ENCODE assay signal across 9 cellular contexts in genomic region chr12:116274552-116275375, GRCh38. TPM values are rescaled to one million over a fixed set of nuclear protein-coding genes. Genes with fewer than 3 reads are reported as not detected.
DNase-seq lines count a peak whose midpoint lies in the region; ATAC-seq, FAIRE-seq and TF ChIP-seq lines count a peak whose summit lies in the region.
"Had no signal": no experiment of that assay in that cellular context is flagged by ENCODE, and none has a peak within 500 bp of the region (broad histone marks: within the 10 kb centered on the region; RNA-seq: fewer than 3 reads in every experiment).

No MANE protein-coding gene starts in this region.

- no peak for FAIRE-seq in GM12878 (lab: Jason Lieb, UNC)

- DNase-seq in AG04449 (ENCODE audit: low read depth, low spot score) = no peak
- DNase-seq in HFF-Myc (ENCODE audit: extremely low read depth, low read depth) = no peak
- no peak for DNase-seq in GM12878 (ENCODE audit: low read depth, low spot score)
- peak; percentile 66 for DNase-seq in mesendoderm
- no peak for DNase-seq in COR-L47 (lab: John Stamatoyannopoulos, UW)
- no peak for DNase-seq in NCI-H2171 (lab: John Stamatoyannopoulos, UW)
- no peak for DNase-seq in DMS153 (lab: John Stamatoyannopoulos, UW)
- DNase-seq: activated CD4-positive, alpha-beta T cell treated with anti-CD3 and anti-CD28 coated beads, Interleukin-2, amount 50 U/mL, for 1 hour had no signal

- no peak overlapping the region for H3K4ac ChIP-seq in mesendoderm (ENCODE audit: low read depth, low read length)

- H3K23ac ChIP-seq in mesendoderm (ENCODE audit: low read length) = no peak overlapping the region

- no peaks in the 10 kb centered on the region for H3K36me3 ChIP-seq in GM12878 (ENCODE audit: control insufficient read depth in 2 of 2, insufficient read depth in 2 of 2, low read length in 1 of 2)
- H3K36me3 ChIP-seq in mesendoderm (ENCODE audit: control insufficient read depth, insufficient read depth, low read length) = no peaks in the 10 kb centered on the region

- in situ Hi-C loops in GM12878 (cut with MboI) = no loop called here

- ATAC-seq in GM12878 (no peak), HG02970 (IDR thresholded peaks at IDR 0.05; ENCODE audit: low FRiP score, unreplicated experiment) (no peak)

- TF ChIP-seq CTCF in AG04449 (IDR thresholded peaks at IDR 0.05; ENCODE audit: insufficient read depth, low read length, missing control alignments) (no peak), HFF-Myc (IDR thresholded peaks at IDR 0.05; ENCODE audit: low read depth, low read length, missing control alignments) (no peak), GM12878 (IDR thresholded peaks at IDR 0.05 in 2 of 3, conservative IDR thresholded peaks at IDR 0.05 in 1 of 3; ENCODE audit: control insufficient read depth in 2 of 3, extremely low read depth in 1 of 3, insufficient read depth in 1 of 3, low read depth in 3 of 3, low read length in 3 of 3) (no peak)

- H3K4me2 ChIP-seq in GM12878 (ENCODE audit: control insufficient read depth, insufficient read depth) (0 out of 2 replicates have a peak overlapping the region, but pooled peaks have one; percentile 61), mesendoderm (ENCODE audit: low read length) (peak overlapping the region; percentile 11)

- no peak for TF ChIP-seq RAD21 in GM12878 (IDR thresholded peaks at IDR 0.05; ENCODE audit: insufficient read depth, low read depth, low read length)

- no peaks in the 10 kb centered on the region for H3K79me1 ChIP-seq in mesendoderm (ENCODE audit: low read length)

- no peak overlapping the region for H3K9ac ChIP-seq in GM12878 (ENCODE audit: control insufficient read depth, insufficient read depth, low read length)
- no peak overlapping the region for H3K9ac ChIP-seq in mesendoderm (ENCODE audit: low read length)

- BruUV-seq in GM12878 (replicated peaks; lab: Mats Ljungman, UMichigan) = no TSS peak

- H2BK15ac ChIP-seq in mesendoderm (replicated peaks; ENCODE audit: low read depth) = no peak overlapping the region

- H3K18ac ChIP-seq in mesendoderm (ENCODE audit: low read length) = no peak overlapping the region

- H3K9me3 ChIP-seq in GM12878 (replicated peaks; ENCODE audit: control insufficient read depth, insufficient read depth, low read length) = no peaks in the 10 kb centered on the region

- no peaks in the 10 kb centered on the region; the same call in 1 of the 2 replicates for H4K20me1 ChIP-seq in GM12878 (ENCODE audit: control insufficient read depth, insufficient read depth)

- RAD21 ChIA-PET in GM12878 (lab: Charles Lee; ENCODE audit: unreplicated experiment) = interaction anchor here (0.6 kb wide), 1 partner anchor 9 kb away, joined by 3 read pairs; no protein-coding TSS in a partner anchor

- H2BK5ac ChIP-seq in mesendoderm (ENCODE audit: low read length) = no peak overlapping the region

- SMC1A ChIA-PET in GM12878 (lab: Charles Lee; ENCODE audit: uncharacterized antibody, unreplicated experiment) = no interaction called here

- intact Hi-C loops in GM12878 (cut with micrococcal nuclease; ENCODE audit: unreplicated experiment) = loop anchor here (5.0 kb wide), 3 partner anchors 63 to 423 kb away; no protein-coding TSS in a partner anchor

- H3K4me1 ChIP-seq in GM12878 (ENCODE audit: control insufficient read depth, insufficient read depth, low read length) (no peaks in the 10 kb centered on the region), mesendoderm (ENCODE audit: control insufficient read depth, low read depth, low read length) (peaks cover 2% of the 10 kb centered on the region)

- TF ChIP-seq EP300 in GM12878 (IDR thresholded peaks at IDR 0.05; ENCODE audit: borderline replicate concordance in 1 of 2, control insufficient read depth in 1 of 2, low read depth in 2 of 2, low read length in 2 of 2) = no peak

- no peak overlapping the region for H4K5ac ChIP-seq in mesendoderm (ENCODE audit: low read length)

- peaks cover 0 to 8% of the 10 kb centered on the region in 2 experiments; a peak in 2 of 4 replicates for H3K27me3 ChIP-seq in GM12878 (replicated peaks in 1 of 2; ENCODE audit: control insufficient read depth in 2 of 2, insufficient read depth in 2 of 2, low read length in 1 of 2)
- H3K27me3 ChIP-seq in mesendoderm (ENCODE audit: insufficient read depth, low read length, poor library complexity) = no peaks in the 10 kb centered on the region

- H3K56ac ChIP-seq in mesendoderm (ENCODE audit: low read length) = no peak overlapping the region

- H4K8ac ChIP-seq in mesendoderm (ENCODE audit: low read depth, low read length) = no peak overlapping the region

- no peak for TF ChIP-seq POLR2A in GM12878 (IDR thresholded peaks at IDR 0.05; ENCODE audit: low read depth, low read length)

- CTCF ChIA-PET in AG04449 (lab: Yijun Ruan, JAX) = no interaction called here
- CTCF ChIA-PET in GM12878 (lab: Yijun Ruan, JAX) = interaction anchor here (0.6 kb wide), 1 partner anchor 794 kb away, joined by 3 read pairs; no protein-coding TSS in a partner anchor

- WGBS in GM12878 (ENCODE audit: insufficient coverage, insufficient replicate concordance, low lambda C conversion rate, missing lambda C conversion rate) = 97% methylated on average over 5 of the region's 5 CpGs
- no CpG with 5 or more reads among the region's 5 CpGs for WGBS in mesendoderm (ENCODE audit: extremely low coverage, insufficient coverage, low lambda C conversion rate)

- H2BK120ac ChIP-seq in mesendoderm (ENCODE audit: low read depth, low read length) = no peak overlapping the region

- H2AK5ac ChIP-seq in mesendoderm (ENCODE audit: low read length) = no peak overlapping the region

- POLR2A ChIA-PET in AG04449 (lab: Yijun Ruan, JAX) (no interaction called here), GM12878 (lab: Charles Lee) (no interaction called here)

- H3K79me2 ChIP-seq in GM12878 (ENCODE audit: control insufficient read depth, insufficient read depth, low read length) = peaks cover 8% of the 10 kb centered on the region
- peaks cover 49% of the 10 kb centered on the region for H3K79me2 ChIP-seq in mesendoderm (ENCODE audit: control insufficient read depth, insufficient read depth, low read length)

- H3K4me3 ChIP-seq in AG04449 (ENCODE audit: low read depth, low read length) = peak overlapping the region; percentile 86
- H3K4me3 ChIP-seq in HFF-Myc (replicated peaks; ENCODE audit: low read depth, low read length) = peak overlapping the region; percentile 89
- no peak overlapping the region for H3K4me3 ChIP-seq in GM12878
- H3K4me3 ChIP-seq in mesendoderm (ENCODE audit: low read length) = no peak overlapping the region

- no peak overlapping the region for H2AFZ ChIP-seq in GM12878 (ENCODE audit: control insufficient read depth, low read depth, low read length)

- H3K27ac ChIP-seq in GM12878 (ENCODE audit: control insufficient read depth, insufficient read depth) (no peak overlapping the region), mesendoderm (ENCODE audit: low read depth, low read length) (no peak overlapping the region)

TF ChIP-seq in GM12878, 131 proteins besides CTCF, POLR2A, EP300 and RAD21:
- TF ChIP-seq NBN (IDR thresholded peaks at IDR 0.05) = no peak
- no peak for TF ChIP-seq NR2F1 (conservative IDR thresholded peaks at IDR 0.05)
- TF ChIP-seq IRF5 (IDR thresholded peaks at IDR 0.05; ENCODE audit: borderline replicate concordance) = no peak
- TF ChIP-seq TCF3 (IDR thresholded peaks at IDR 0.05; ENCODE audit: borderline replicate concordance, insufficient read depth, low read depth, low read length) = no peak
- TF ChIP-seq DPF2 (IDR thresholded peaks at IDR 0.05) = no peak
- TF ChIP-seq CHD4 (IDR thresholded peaks at IDR 0.05) = no peak

RNA-seq across cellular contexts. Expression of gene MED13L, which starts 2.7 kb away (rescaled TPM):
- total RNA-seq in GM12878 (2013; cell fraction: nucleolus; rRNA removed) = 224 and 236 TPM in 2 replicates
- 16.4 and 19.7 TPM in 2 replicates for total RNA-seq in GM12878 (2014; rRNA removed)
- total RNA-seq in GM12878 (2014; rRNA removed; fragmentation: Illumina TruSeq; extraction: Trizol) = 20.2 and 21.9 TPM in 2 replicates
- 22.8 and 30.1 TPM in 2 replicates for total RNA-seq in GM12878 (2021)
- polyA plus RNA-seq in GM12878 (2011; ENCODE audit: low read depth) = 11.9 TPM
- 8.0 and 8.7 TPM in 2 replicates for polyA plus RNA-seq in GM12878 (2011; rRNA removed)
- 5.3 and 5.8 TPM in 2 replicates for polyA plus RNA-seq in GM12878 (2011; cell fraction: cytosol; rRNA removed)
- polyA plus RNA-seq in GM12878 (2011; cell fraction: nucleus; rRNA removed) = 14.9 and 19.6 TPM in 2 replicates
- polyA plus RNA-seq in GM12878 (2012) = 9.9 and 14.1 TPM in 2 replicates
- 12.9 and 14.9 TPM in 2 replicates for polyA plus RNA-seq in GM12878 (2014; fragmentation: Illumina TruSeq; extraction: Trizol)
- 1 to 10 TPM; 3.7 to 7.5 TPM for polyA plus RNA-seq in GM12878 (2014; fragmentation: Nextera tagmentation; extraction: Ambion mirVana)
- 9.0 and 9.5 TPM in 2 replicates for polyA plus RNA-seq in GM12878 (2014; rRNA removed)
- 1 to 10 TPM; 5.0 to 6.3 TPM for polyA plus RNA-seq in GM12878 (2016; fragmentation: Nextera tagmentation; extraction: Ambion mirVana)
- 35.9 and 49.2 TPM in 2 replicates for polyA minus RNA-seq in GM12878 (2011; rRNA and poly(A)+ RNA removed)
- 10.8 and 16.2 TPM in 2 replicates for polyA minus RNA-seq in GM12878 (2011; cell fraction: cytosol; rRNA and poly(A)+ RNA removed)
- polyA minus RNA-seq in GM12878 (2011; cell fraction: nucleus; rRNA and poly(A)+ RNA removed) = 31.4 and 61.8 TPM in 2 replicates
- 25.0 TPM for polyA plus RNA-seq in mesendoderm (2013, experiment 1 of 2)
- polyA plus RNA-seq in mesendoderm (2013, experiment 2 of 2) = 25.0 TPM

Comparison
In these comparisons a context has a peak if more than half of its experiments do, and no peak if none do; other contexts are left out.
1. H3K4me3 ChIP-seq: peak in AG04449 (single experiment) and HFF-Myc (single experiment); none in GM12878 (single experiment) and mesendoderm (single experiment).